27 cellular contexts compared by ENCODE assay signal in genomic region chr2:74854401-74854800, GRCh38.
"Had no signal": no experiment of that assay in that cellular context is flagged by ENCODE, and none has a peak within 500 bp of the region (broad histone marks: within the 10 kb centered on the region; RNA-seq: fewer than 3 reads in every experiment).

No MANE protein-coding gene starts in this region.

- H3K27ac Mint-ChIP-seq: effector memory CD8-positive, alpha-beta T cell; mesothelial cell of epicardium; natural killer cell treated with Interleukin-12 subunit alpha and Interleukin-12 subunit beta and Interleukin-15 and Interleukin-18, amount 100 ng/mL, for 72 hours; stimulated activated memory B cell treated with anti-CD40 and anti-IgM and Interleukin-4, amounts not matched to agents 10 μg/mL and 1 μg/mL and 100 μg/mL, for 72 hours; type B pancreatic cell had no signal

- H3K27ac ChIP-seq: esophagus squamous epithelium, heart right ventricle, left lung, ovary, psoas muscle, skin epidermis, spleen, suprapubic skin had no signal

- H3K9me3 Mint-ChIP-seq: effector memory CD8-positive, alpha-beta T cell; mesothelial cell of epicardium; naive B cell; natural killer cell treated with Interleukin-12 subunit alpha and Interleukin-12 subunit beta and Interleukin-15 and Interleukin-18, amount 100 ng/mL, for 72 hours; stimulated activated memory B cell treated with anti-CD40 and anti-IgM and Interleukin-4, amounts not matched to agents 10 μg/mL and 1 μg/mL and 100 μg/mL, for 72 hours had no signal

- H3K4me3 ChIP-seq: esophagus squamous epithelium, heart right ventricle, left lung, mucosa of descending colon, ovary, psoas muscle, skin epidermis, spleen, suprapubic skin had no signal

- H3K36me3 ChIP-seq: ovary, suprapubic skin had no signal

- H3K27me3 ChIP-seq: esophagus squamous epithelium, heart right ventricle, left lung, ovary, spleen, suprapubic skin had no signal

- DNase-seq: cortex of kidney; effector memory CD8-positive, alpha-beta T cell; erythroblast; esophagus squamous epithelium; foreskin melanocyte; glutamatergic neuron; heart right ventricle; hippocampal formation; left cardiac atrium; left lung; mesenchymal stem cell; mucosa of descending colon; naive B cell; nucleus accumbens; ovary; posterior cingulate gyrus; psoas muscle; right cardiac atrium; spleen; stimulated activated CD4-positive, alpha-beta T cell treated with anti-CD3 and anti-CD28 coated beads, Interleukin-4, amount 100 ng/mL, for 4 hours; stimulated activated naive CD8-positive, alpha-beta T cell treated with anti-CD3 and anti-CD28 coated beads, Interleukin-15, Interleukin-2, amounts not matched to agents 100 U/mL and 50 U/mL, for 24 hours had no signal

- H3K36me3 Mint-ChIP-seq: natural killer cell treated with Interleukin-12 subunit alpha and Interleukin-12 subunit beta and Interleukin-15 and Interleukin-18, amount 100 ng/mL, for 72 hours had no signal

- H3K9me3 ChIP-seq: esophagus squamous epithelium, heart right ventricle, left lung, mucosa of descending colon, ovary, psoas muscle, spleen, suprapubic skin had no signal

- H3K4me3 Mint-ChIP-seq: effector memory CD8-positive, alpha-beta T cell; mesothelial cell of epicardium; natural killer cell treated with Interleukin-12 subunit alpha and Interleukin-12 subunit beta and Interleukin-15 and Interleukin-18, amount 100 ng/mL, for 72 hours; stimulated activated memory B cell treated with anti-CD40 and anti-IgM and Interleukin-4, amounts not matched to agents 10 μg/mL and 1 μg/mL and 100 μg/mL, for 72 hours; type B pancreatic cell had no signal

- ATAC-seq: heart right ventricle; left cardiac atrium; left lung; mucosa of descending colon; natural killer cell treated with Interleukin-12 subunit alpha and Interleukin-12 subunit beta and Interleukin-15 and Interleukin-18, amount 100 ng/mL, for 72 hours; psoas muscle; right cardiac atrium; stimulated activated memory B cell treated with anti-CD40 and anti-IgM and Interleukin-4, amounts not matched to agents 10 μg/mL and 1 μg/mL and 100 μg/mL, for 72 hours; stimulated activated naive CD8-positive, alpha-beta T cell treated with anti-CD3 and anti-CD28 coated beads, Interleukin-15, Interleukin-2, amounts not matched to agents 100 U/mL and 50 U/mL, for 24 hours had no signal

- H3K27me3 Mint-ChIP-seq: effector memory CD8-positive, alpha-beta T cell; naive B cell; natural killer cell treated with Interleukin-12 subunit alpha and Interleukin-12 subunit beta and Interleukin-15 and Interleukin-18, amount 100 ng/mL, for 72 hours; stimulated activated memory B cell treated with anti-CD40 and anti-IgM and Interleukin-4, amounts not matched to agents 10 μg/mL and 1 μg/mL and 100 μg/mL, for 72 hours; type B pancreatic cell had no signal
